In genomic region chr4:182143822-182144620, GRCh38 we compare ENCODE assay signal across 8 cellular contexts.
DNase-seq lines count a peak whose midpoint lies in the region; ATAC-seq, FAIRE-seq and TF ChIP-seq lines count a peak whose summit lies in the region.

No MANE protein-coding gene starts in this region.

- TF ChIP-seq EP300 in ovary (IDR thresholded peaks at IDR 0.05), result no peak

- H3K4me3 ChIP-seq in ovary, result peak overlapping the region; percentile 65

- H3K4me3 Mint-ChIP-seq in activated CD4-positive, alpha-beta memory T cell treated with anti-CD3 and anti-CD28 coated beads for 36 hours, result peak overlapping the region; percentile 46

- in situ Hi-C loops in KBM-7 (cut with MboI; ENCODE audit: low pct_unique_long_range_greater_than_20kb, low sequenced_read_pairs), result no loop called here

- intact Hi-C loops in activated CD4-positive, alpha-beta memory T cell treated with anti-CD3 and anti-CD28 coated beads for 36 hours (cut with micrococcal nuclease), result loop anchor here (5.0 kb wide), 1 partner anchor 303 kb away; no protein-coding TSS in a partner anchor
- intact Hi-C loops in ovary (cut with DNase I), result no loop called here

- H3K9me3 Mint-ChIP-seq in activated CD4-positive, alpha-beta memory T cell treated with anti-CD3 and anti-CD28 coated beads for 36 hours, result no peaks in the 10 kb centered on the region

- H3K27ac Mint-ChIP-seq in activated CD4-positive, alpha-beta memory T cell treated with anti-CD3 and anti-CD28 coated beads for 36 hours, result no peak overlapping the region

- H3K36me3 Mint-ChIP-seq in activated CD4-positive, alpha-beta memory T cell treated with anti-CD3 and anti-CD28 coated beads for 36 hours, result no peaks in the 10 kb centered on the region

- TF ChIP-seq POLR2A in ovary (IDR thresholded peaks at IDR 0.05), result no peak

- peaks cover 5% of the 10 kb centered on the region for H3K4me1 ChIP-seq in ovary (ENCODE audit: insufficient read depth)

- no peak overlapping the region for H3K27ac ChIP-seq in ovary

- FAIRE-seq in frontal cortex (lab: Jason Lieb, UNC), result no peak

- peaks cover 21% of the 10 kb centered on the region for H3K4me1 Mint-ChIP-seq in activated CD4-positive, alpha-beta memory T cell treated with anti-CD3 and anti-CD28 coated beads for 36 hours (ENCODE audit: low read depth)

- H3K27me3 Mint-ChIP-seq in activated CD4-positive, alpha-beta memory T cell treated with anti-CD3 and anti-CD28 coated beads for 36 hours, result peaks cover 60% of the 10 kb centered on the region

- DNase-seq in stimulated activated CD4-positive, alpha-beta T cell treated with anti-CD3 and anti-CD28 coated beads, Interleukin-15, amount 100 ng/mL, for 24 hours, result peak; percentile 16
- no peak for DNase-seq in stimulated activated CD4-positive, alpha-beta T cell treated with anti-CD3 and anti-CD28 coated beads, Interleukin-4, amount 100 ng/mL, for 4 hours
- peak; percentile 27 for DNase-seq in KBM-7
- DNase-seq in activated CD4-positive, alpha-beta memory T cell treated with anti-CD3 and anti-CD28 coated beads for 36 hours, result no peak
- peak; percentile 44 to 46 for DNase-seq in frontal cortex (ENCODE audit: low spot score in 2 of 2)
- DNase-seq in ovary, result peak; percentile 25 to 47 (median 41)

- no peaks in the 10 kb centered on the region for H3K9me3 ChIP-seq in ovary

- ATAC-seq in GM21515 (IDR thresholded peaks at IDR 0.05; ENCODE audit: unreplicated experiment), result no peak
- no peak for ATAC-seq in GM19023 (IDR thresholded peaks at IDR 0.05; ENCODE audit: unreplicated experiment)

- WGBS in ovary, 3 donors, result 0 to 1% (median 1%) methylated on average over 64 to 78 of the region's 78 CpGs

- no peaks in the 10 kb centered on the region for H3K27me3 ChIP-seq in ovary

- no peaks in the 10 kb centered on the region for H3K36me3 ChIP-seq in ovary

- CTCF ChIA-PET in activated CD4-positive, alpha-beta memory T cell treated with anti-CD3 and anti-CD28 coated beads for 36 hours (lab: Charles Lee), result no interaction called here

- POLR2A ChIA-PET in activated CD4-positive, alpha-beta memory T cell treated with anti-CD3 and anti-CD28 coated beads for 36 hours (lab: Charles Lee), result no interaction called here

- no peak for TF ChIP-seq CTCF in ovary (IDR thresholded peaks at IDR 0.05)

Comparison
In these comparisons a context has a peak if more than half of its experiments do, and no peak if none do; other contexts are left out.
1. DNase-seq: peak in stimulated activated CD4-positive, alpha-beta T cell treated with anti-CD3 and anti-CD28 coated beads, Interleukin-15, amount 100 ng/mL, for 24 hours (single experiment), KBM-7 (single experiment), frontal cortex (2 of 2) and ovary (5 of 5); none in stimulated activated CD4-positive, alpha-beta T cell treated with anti-CD3 and anti-CD28 coated beads, Interleukin-4, amount 100 ng/mL, for 4 hours (0 of 2) and activated CD4-positive, alpha-beta memory T cell treated with anti-CD3 and anti-CD28 coated beads for 36 hours (single experiment).